ENCODE assay signal across 22 cellular contexts in the genomic region with DNA sequence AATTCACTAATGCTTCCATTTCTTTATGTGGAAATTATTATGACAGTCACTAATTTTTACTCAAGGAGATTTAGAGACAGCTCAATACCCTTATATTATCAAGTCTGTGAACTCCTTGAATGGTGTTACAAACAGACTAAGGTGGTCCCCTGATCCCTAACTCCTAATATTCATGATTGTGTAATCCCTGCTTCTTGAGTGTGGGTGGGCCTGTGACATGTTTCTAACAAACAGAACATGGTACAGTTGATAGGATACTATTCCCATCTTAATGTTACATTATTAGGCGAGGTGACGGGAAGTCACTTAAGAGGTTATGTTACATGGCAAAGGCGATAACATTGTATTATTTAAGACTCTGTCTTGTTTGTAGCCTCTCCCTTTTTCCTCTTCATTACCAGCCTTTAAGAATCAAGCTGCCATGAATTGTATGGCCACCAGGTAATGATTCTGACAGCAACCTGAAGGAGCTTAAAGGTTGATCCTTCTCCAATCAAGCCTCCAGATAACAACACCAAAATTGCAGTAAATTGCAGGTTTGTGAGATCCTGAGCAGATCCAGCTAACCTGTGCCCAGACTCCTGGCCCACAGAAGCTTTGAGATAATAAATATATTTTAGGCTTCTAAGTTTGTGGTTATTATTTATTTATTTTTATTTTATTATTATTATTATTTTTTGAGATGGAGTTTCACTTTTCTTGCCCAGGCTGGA. TPM values are rescaled to one million over a fixed set of nuclear protein-coding genes. Genes with fewer than 3 reads are reported as not detected.
DNase-seq lines count a peak whose midpoint lies in the region; ATAC-seq, FAIRE-seq and TF ChIP-seq lines count a peak whose summit lies in the region.
"Had no signal": no experiment of that assay in that cellular context is flagged by ENCODE, and none has a peak within 500 bp of the region (broad histone marks: within the 10 kb centered on the region; RNA-seq: fewer than 3 reads in every experiment).

No MANE protein-coding gene starts in this region.

- H3K14ac ChIP-seq in IMR-90 (replicated peaks; ENCODE audit: low read depth, low read length): no peak overlapping the region

- TF ChIP-seq RAD21 in IMR-90 (IDR thresholded peaks at IDR 0.05; ENCODE audit: low read length): no peak

- no peak overlapping the region for H2AK5ac ChIP-seq in IMR-90 (ENCODE audit: low read depth, low read length)

- no peak overlapping the region for H3K56ac ChIP-seq in IMR-90 (ENCODE audit: extremely low read depth, insufficient read depth, low read length)

- H3K9me1 ChIP-seq in IMR-90 (ENCODE audit: insufficient read depth, low read length): no peaks in the 10 kb centered on the region

- H4K91ac ChIP-seq in IMR-90 (ENCODE audit: insufficient read depth, low read depth, low read length): no peak overlapping the region

- H2AFZ ChIP-seq in IMR-90 (replicated peaks; ENCODE audit: low read length, poor library complexity): no peak overlapping the region

- no peak overlapping the region for H3K4ac ChIP-seq in IMR-90 (ENCODE audit: low read depth, low read length)

- H3K4me3 ChIP-seq in IMR-90 (ENCODE audit: insufficient read depth, low read depth, low read length) (no peak overlapping the region), neutrophil (ENCODE audit: low read depth in 1 of 2, low read length in 1 of 2) (no peak overlapping the region), upper lobe of right lung (no peak overlapping the region)
- H3K4me3 ChIP-seq: body of pancreas, coronary artery, tibial artery had no signal

- no peak overlapping the region for H2BK20ac ChIP-seq in IMR-90 (ENCODE audit: low read depth, low read length)

- in situ Hi-C loops in IMR-90 (cut with MboI; ENCODE audit: low sequenced_read_pairs): no loop called here

- H3K18ac ChIP-seq in IMR-90 (ENCODE audit: low read depth, low read length): no peak overlapping the region

- H4K5ac ChIP-seq in IMR-90 (ENCODE audit: low read depth, low read length): no peak overlapping the region

- no peak for DNase-seq in activated CD4-positive, alpha-beta T cell treated with anti-CD3 and anti-CD28 coated beads, Interleukin-2, amount 10 ng/mL, durations not matched to agents 7 days and 5 days
- no peak for DNase-seq in activated CD4-positive, alpha-beta T cell treated with anti-CD3 and anti-CD28 coated beads, Interleukin-2, amount 50 U/mL, for 4 hours
- DNase-seq in IMR-90: no peak
- no peak for DNase-seq in activated naive CD8-positive, alpha-beta T cell treated with anti-CD3 and anti-CD28 coated beads, Interleukin-2, amount 10 ng/mL, durations not matched to agents 7 days and 5 days
- DNase-seq in HTR-8/SVneo (ENCODE audit: insufficient read length, low spot score): no peak
- no peak for DNase-seq in upper lobe of right lung
- DNase-seq in GOT3 (lab: John Stamatoyannopoulos, UW): no peak
- DNase-seq: activated gamma-delta T cell treated with Interleukin-2 at 50 U/mL for 16 hours; body of pancreas; DMS53; left cardiac atrium; NCI-H187 treated with DMSO at 0.1 percent for 48 hours; NK-92 treated with Interleukin-12 subunit alpha and Interleukin-12 subunit beta, amount 100 ng/mL, for 24 hours; RPMI8226; tibial artery had no signal

- ATAC-seq in IMR-90 (ENCODE audit: low read depth): no peak
- no peak for ATAC-seq in activated naive CD8-positive, alpha-beta T cell treated with anti-CD3 and anti-CD28 coated beads, Interleukin-2, amount 10 ng/mL, durations not matched to agents 7 days and 5 days (ENCODE audit: low read depth)
- no peak for ATAC-seq in upper lobe of right lung
- ATAC-seq: body of pancreas, left cardiac atrium had no signal

- H4K20me1 ChIP-seq in IMR-90 (ENCODE audit: insufficient read depth, low read length): no peaks in the 10 kb centered on the region

- intact Hi-C loops in IMR-90 (cut with micrococcal nuclease): no loop called here
- intact Hi-C loops in upper lobe of right lung (cut with DNase I): no loop called here

- no peak for TF ChIP-seq POLR2A in IMR-90 (IDR thresholded peaks at IDR 0.05; ENCODE audit: low read depth, low read length)

- H3K27me3 Mint-ChIP-seq in activated CD4-positive, alpha-beta T cell treated with anti-CD3 and anti-CD28 coated beads, Interleukin-2, amount 10 ng/mL, durations not matched to agents 7 days and 5 days: no peaks in the 10 kb centered on the region
- no peaks in the 10 kb centered on the region for H3K27me3 Mint-ChIP-seq in activated naive CD8-positive, alpha-beta T cell treated with anti-CD3 and anti-CD28 coated beads, Interleukin-2, amount 10 ng/mL, durations not matched to agents 7 days and 5 days
- H3K27me3 Mint-ChIP-seq: IgD-negative memory B cell had no signal

- no peak overlapping the region for H2AK9ac ChIP-seq in IMR-90 (replicated peaks; ENCODE audit: low read depth, low read length, poor library complexity)

- H3K9me3 ChIP-seq in IMR-90 (ENCODE audit: control insufficient read depth, insufficient read depth, low read length) (no peaks in the 10 kb centered on the region), neutrophil (no peaks in the 10 kb centered on the region), upper lobe of right lung (no peaks in the 10 kb centered on the region)
- H3K9me3 ChIP-seq: body of pancreas, tibial artery had no signal

- peaks cover 81% of the 10 kb centered on the region for H3K4me1 Mint-ChIP-seq in activated CD4-positive, alpha-beta T cell treated with anti-CD3 and anti-CD28 coated beads, Interleukin-2, amount 10 ng/mL, durations not matched to agents 7 days and 5 days
- H3K4me1 Mint-ChIP-seq in activated naive CD8-positive, alpha-beta T cell treated with anti-CD3 and anti-CD28 coated beads, Interleukin-2, amount 10 ng/mL, durations not matched to agents 7 days and 5 days: peaks cover 67% of the 10 kb centered on the region

- no CpG with 5 or more reads among the region's 3 CpGs for WGBS in IMR-90 (ENCODE audit: extremely low coverage in 2 of 2, insufficient read length in 1 of 2), 2 experiments

- H3K9ac ChIP-seq in IMR-90 (ENCODE audit: low read depth, low read length): no peak overlapping the region

- CTCF ChIA-PET in activated CD4-positive, alpha-beta T cell treated with anti-CD3 and anti-CD28 coated beads, Interleukin-2, amount 10 ng/mL, durations not matched to agents 7 days and 5 days (lab: Charles Lee): interaction anchor here (1.2 to 2.4 kb wide), 2 partner anchors 55 to 84 kb away, joined by 4 to 17 read pairs; no protein-coding TSS in a partner anchor
- CTCF ChIA-PET in IMR-90 (lab: Yijun Ruan, JAX): no interaction called here

- TF ChIP-seq CTCF in IMR-90 (conservative IDR thresholded peaks at IDR 0.05; ENCODE audit: low read depth, low read length) (no peak), neutrophil (IDR thresholded peaks at IDR 0.05) (no peak), upper lobe of right lung (IDR thresholded peaks at IDR 0.05) (no peak)

- H3K9me3 Mint-ChIP-seq in activated CD4-positive, alpha-beta T cell treated with anti-CD3 and anti-CD28 coated beads, Interleukin-2, amount 10 ng/mL, durations not matched to agents 7 days and 5 days: peaks cover 6% of the 10 kb centered on the region
- no peaks in the 10 kb centered on the region for H3K9me3 Mint-ChIP-seq in activated naive CD8-positive, alpha-beta T cell treated with anti-CD3 and anti-CD28 coated beads, Interleukin-2, amount 10 ng/mL, durations not matched to agents 7 days and 5 days
- H3K9me3 Mint-ChIP-seq: IgD-negative memory B cell had no signal

- no peak overlapping the region for H2BK5ac ChIP-seq in IMR-90 (ENCODE audit: low read depth, low read length, poor library complexity, severe bottlenecking)

- no peaks in the 10 kb centered on the region for H3K27me3 ChIP-seq in IMR-90 (ENCODE audit: control insufficient read depth, insufficient read depth, low read length)
- no peaks in the 10 kb centered on the region for H3K27me3 ChIP-seq in neutrophil
- no peaks in the 10 kb centered on the region for H3K27me3 ChIP-seq in upper lobe of right lung
- H3K27me3 ChIP-seq: body of pancreas, tibial artery had no signal

- no peak overlapping the region for H3K23ac ChIP-seq in IMR-90 (ENCODE audit: low read depth, low read length)

- H3K4me2 ChIP-seq in IMR-90 (ENCODE audit: low read depth, low read length): no peak overlapping the region

- no peak for FAIRE-seq in HTR-8/SVneo (lab: Jason Lieb, UNC)
- FAIRE-seq: A204.1, frontal cortex, H54 had no signal

- H3K4me3 Mint-ChIP-seq in activated CD4-positive, alpha-beta T cell treated with anti-CD3 and anti-CD28 coated beads, Interleukin-2, amount 10 ng/mL, durations not matched to agents 7 days and 5 days: peak overlapping the region; percentile 20
- no peak overlapping the region for H3K4me3 Mint-ChIP-seq in activated naive CD8-positive, alpha-beta T cell treated with anti-CD3 and anti-CD28 coated beads, Interleukin-2, amount 10 ng/mL, durations not matched to agents 7 days and 5 days

- H4K8ac ChIP-seq in IMR-90 (ENCODE audit: low read depth in 2 of 2, low read length in 2 of 2): no peak overlapping the region

- H3K36me3 ChIP-seq in IMR-90 (ENCODE audit: control insufficient read depth, insufficient read depth, low read length) (no peaks in the 10 kb centered on the region), neutrophil (peaks cover 50% of the 10 kb centered on the region), upper lobe of right lung (no peaks in the 10 kb centered on the region)
- H3K36me3 ChIP-seq: tibial artery had no signal

- no TSS peak for BruUV-seq in IMR-90 (replicated peaks; lab: Mats Ljungman, UMichigan)

- no peak overlapping the region for H3K27ac ChIP-seq in IMR-90 (ENCODE audit: insufficient read depth, low read length)
- H3K27ac ChIP-seq in neutrophil: peak overlapping the region; percentile 32
- no peak overlapping the region for H3K27ac ChIP-seq in upper lobe of right lung
- H3K27ac ChIP-seq: body of pancreas, C4-2B, coronary artery, tibial artery had no signal

- POLR2A ChIA-PET in activated CD4-positive, alpha-beta T cell treated with anti-CD3 and anti-CD28 coated beads, Interleukin-2, amount 10 ng/mL, durations not matched to agents 7 days and 5 days (lab: Charles Lee): interaction anchor here (0.6 to 1.5 kb wide), 2 partner anchors 15 to 80 kb away, joined by 4 to 5 read pairs; no protein-coding TSS in a partner anchor
- POLR2A ChIA-PET in IMR-90 (lab: Charles Lee; ENCODE audit: unreplicated experiment): no interaction called here
- POLR2A ChIA-PET in activated naive CD8-positive, alpha-beta T cell treated with anti-CD3 and anti-CD28 coated beads, Interleukin-2, amount 10 ng/mL, durations not matched to agents 7 days and 5 days (lab: Charles Lee): interaction anchor here (0.8 to 5.6 kb wide), 4 partner anchors 9 to 84 kb away, joined by 3 to 173 read pairs (median 4); a partner anchor contains a TSS

- H3K36me3 Mint-ChIP-seq in activated CD4-positive, alpha-beta T cell treated with anti-CD3 and anti-CD28 coated beads, Interleukin-2, amount 10 ng/mL, durations not matched to agents 7 days and 5 days (ENCODE audit: low read depth): peaks cover 78% of the 10 kb centered on the region
- peaks cover 58% of the 10 kb centered on the region for H3K36me3 Mint-ChIP-seq in activated naive CD8-positive, alpha-beta T cell treated with anti-CD3 and anti-CD28 coated beads, Interleukin-2, amount 10 ng/mL, durations not matched to agents 7 days and 5 days

- dilution Hi-C loops in IMR-90 (cut with HindIII; ENCODE audit: low sequenced_read_pairs, unreplicated experiment): no loop called here

- H2BK120ac ChIP-seq in IMR-90 (ENCODE audit: low read depth, low read length): no peak overlapping the region

- no peaks in the 10 kb centered on the region for H3K79me1 ChIP-seq in IMR-90 (ENCODE audit: low read depth in 1 of 2, low read length in 2 of 2)

- no peaks in the 10 kb centered on the region for H3K4me1 ChIP-seq in IMR-90 (ENCODE audit: control insufficient read depth, insufficient read depth, low read length)
- peaks cover 40 to 46% of the 10 kb centered on the region in 2 experiments for H3K4me1 ChIP-seq in neutrophil (ENCODE audit: control insufficient read depth in 1 of 2, insufficient read depth in 1 of 2, low read depth in 1 of 2, low read length in 1 of 2)
- peaks cover 5% of the 10 kb centered on the region for H3K4me1 ChIP-seq in upper lobe of right lung
- H3K4me1 ChIP-seq: body of pancreas, tibial artery had no signal

- peak overlapping the region; percentile 63 for H3K27ac Mint-ChIP-seq in activated CD4-positive, alpha-beta T cell treated with anti-CD3 and anti-CD28 coated beads, Interleukin-2, amount 10 ng/mL, durations not matched to agents 7 days and 5 days
- H3K27ac Mint-ChIP-seq in activated naive CD8-positive, alpha-beta T cell treated with anti-CD3 and anti-CD28 coated beads, Interleukin-2, amount 10 ng/mL, durations not matched to agents 7 days and 5 days: peak overlapping the region; percentile 72

- H2BK15ac ChIP-seq in IMR-90 (ENCODE audit: low read depth, low read length): no peak overlapping the region

RNA-seq across cellular contexts. Expression of a gene that starts 32.1 kb away (rescaled TPM):
- total RNA-seq in activated CD4-positive, alpha-beta T cell treated with anti-CD3 and anti-CD28 coated beads, Interleukin-2, amount 10 ng/mL, durations not matched to agents 7 days and 5 days: 100 to 1,000 TPM; 234 to 279 TPM
- not detected in 2 replicates for total RNA-seq in IMR-90 (2012; rRNA removed)
- not detected in 2 replicates for polyA plus RNA-seq in IMR-90 (2012; rRNA removed)
- polyA plus RNA-seq in IMR-90 (2012; cell fraction: cytosol; rRNA removed): not detected in 2 replicates
- polyA plus RNA-seq in IMR-90 (2012; cell fraction: nucleus; rRNA removed; ENCODE audit: low replicate concordance): not detected in 2 replicates
- total RNA-seq in activated naive CD8-positive, alpha-beta T cell treated with anti-CD3 and anti-CD28 coated beads, Interleukin-2, amount 10 ng/mL, durations not matched to agents 7 days and 5 days: 100 to 1,000 TPM; 233 to 238 TPM
- 34.7 TPM for total RNA-seq in upper lobe of right lung

Comparison
In these comparisons a context has a peak if more than half of its experiments do, and no peak if none do; other contexts are left out.
1. RNA of a gene that starts 32.1 kb away (total RNA-seq): 234 to 279 TPM in activated CD4-positive, alpha-beta T cell treated with anti-CD3 and anti-CD28 coated beads, Interleukin-2, amount 10 ng/mL, durations not matched to agents 7 days and 5 days, 233 to 238 TPM in activated naive CD8-positive, alpha-beta T cell treated with anti-CD3 and anti-CD28 coated beads, Interleukin-2, amount 10 ng/mL, durations not matched to agents 7 days and 5 days and 34.7 TPM in upper lobe of right lung (single experiment); not detected in IMR-90; every median in the first group is over 10 times any median in the second.